ENCODE assay signal across 10 cellular contexts in the genomic region with DNA sequence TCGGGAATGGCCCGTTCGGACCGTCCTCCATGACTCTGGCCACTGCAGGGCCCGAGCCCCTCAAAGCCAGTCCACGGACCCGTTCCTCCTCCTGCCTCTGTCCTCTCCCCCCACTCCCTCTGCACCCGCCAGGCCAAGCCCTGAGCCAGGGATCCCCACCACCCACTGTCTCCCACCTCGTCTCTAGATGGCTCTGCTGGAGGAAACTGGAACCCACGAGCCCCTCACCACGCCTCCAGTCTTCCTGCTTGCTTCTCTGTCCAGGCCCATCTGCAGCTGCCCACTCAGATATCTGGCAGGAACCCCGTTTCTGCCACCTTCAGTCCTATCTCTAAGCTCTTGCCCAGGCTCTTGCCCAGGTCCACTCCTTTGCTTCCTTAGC. TPM values are rescaled to one million over a fixed set of nuclear protein-coding genes. Genes with fewer than 3 reads are reported as not detected.
A peak's percentile ranks its signal among the peaks of the same experiment; 100 is the strongest.
DNase-seq lines count a peak whose midpoint lies in the region; ATAC-seq, FAIRE-seq and TF ChIP-seq lines count a peak whose summit lies in the region.
"Had no signal": no experiment of that assay in that cellular context is flagged by ENCODE, and none has a peak within 500 bp of the region (broad histone marks: within the 10 kb centered on the region; RNA-seq: fewer than 3 reads in every experiment).

No MANE protein-coding gene starts in this region.

- H3K9ac ChIP-seq in HUES64 (ENCODE audit: low read depth, low read length) = peak overlapping the region; percentile 17; the same call in 1 of the 2 replicates
- no peak overlapping the region for H3K9ac ChIP-seq in duodenal mucosa (ENCODE audit: low read depth in 1 of 2, low read length in 2 of 2)

- no peaks in the 10 kb centered on the region for H3K9me3 Mint-ChIP-seq in natural killer cell

- intact Hi-C loops in A673 (cut with micrococcal nuclease; ENCODE audit: unreplicated experiment) (no loop called here), natural killer cell (cut with micrococcal nuclease) (no loop called here), sciatic nerve (cut with DNase I) (no loop called here)

- H3K36me3 Mint-ChIP-seq in natural killer cell = no peaks in the 10 kb centered on the region

- H3K27ac ChIP-seq in A673 (ENCODE audit: low read depth, low read length, poor library complexity, severe bottlenecking) (no peak overlapping the region), HUES64 (ENCODE audit: low read depth, low read length) (no peak overlapping the region), duodenal mucosa (ENCODE audit: low read depth, low read length) (no peak overlapping the region)
- H3K27ac ChIP-seq: tibial nerve had no signal

- ATAC-seq in natural killer cell (no peak), sciatic nerve (no peak), GM18517 (IDR thresholded peaks at IDR 0.05; ENCODE audit: unreplicated experiment) (no peak)

- CTCF ChIA-PET in A673 (lab: Charles Lee) = no interaction called here

- peaks cover 9% of the 10 kb centered on the region for H3K27me3 ChIP-seq in A673 (replicated peaks; ENCODE audit: insufficient read depth, low read depth, low read length, poor library complexity)
- H3K27me3 ChIP-seq in HUES64 (ENCODE audit: insufficient read depth, low read length) = peaks cover 66% of the 10 kb centered on the region
- H3K27me3 ChIP-seq in duodenal mucosa (ENCODE audit: control insufficient read depth in 1 of 2, insufficient read depth in 2 of 2, low read length in 2 of 2) = peaks cover 28 to 32% of the 10 kb centered on the region in 2 donors

- H3K9me3 ChIP-seq in A673 (ENCODE audit: low read depth, low read length, poor library complexity, severe bottlenecking) (no peaks in the 10 kb centered on the region), HUES64 (ENCODE audit: insufficient read depth, low read depth, low read length) (no peaks in the 10 kb centered on the region), duodenal mucosa (ENCODE audit: control insufficient read depth in 1 of 2, low read length in 2 of 2) (no peaks in the 10 kb centered on the region)
- H3K9me3 ChIP-seq: tibial nerve had no signal

- BruUV-seq in A673 (replicated peaks; lab: Mats Ljungman, UMichigan) = no TSS peak

- H3K4me1 Mint-ChIP-seq in natural killer cell = peaks cover 6 to 15% of the 10 kb centered on the region in 2 donors

- DNase-seq in A673 (ENCODE audit: low spot score) = no peak
- DNase-seq in natural killer cell = no peak
- DNase-seq in H54 (ENCODE audit: insufficient read length, low spot score) = no peak
- DNase-seq in kidney tubule cell (ENCODE audit: low spot score) = no peak
- DNase-seq in sciatic nerve (ENCODE audit: low spot score) = no peak
- DNase-seq: DMS 273 treated with DMSO at 0.1 percent for 48 hours had no signal

- H3K27ac Mint-ChIP-seq in natural killer cell = peak overlapping the region in 1 of 2 donors; percentile 70

- FAIRE-seq in H54 (lab: Jason Lieb, UNC) = no peak

- peaks cover 16 to 35% of the 10 kb centered on the region in 2 donors for H3K27me3 Mint-ChIP-seq in natural killer cell (ENCODE audit: low read depth in 2 of 2)

- WGBS in HUES64 = 47% methylated on average over 12 of the region's 12 CpGs

- H3K4me3 ChIP-seq in A673 (ENCODE audit: low read depth, low read length, poor library complexity, severe bottlenecking) = peak overlapping the region; percentile 43
- peak overlapping the region; percentile 51 for H3K4me3 ChIP-seq in HUES64 (ENCODE audit: low read length)
- H3K4me3 ChIP-seq in duodenal mucosa (ENCODE audit: low read depth in 1 of 2, low read length in 2 of 2) = peak overlapping the region; percentile 48 to 55

- TF ChIP-seq POLR2A in H54 (IDR thresholded peaks at IDR 0.05; ENCODE audit: low read depth, low read length) = no peak

- peaks cover 11% of the 10 kb centered on the region for H3K4me1 ChIP-seq in A673 (ENCODE audit: insufficient read depth, low read length, poor library complexity, severe bottlenecking)
- H3K4me1 ChIP-seq in HUES64 (ENCODE audit: insufficient read depth, low read length) = no peaks in the 10 kb centered on the region
- peaks cover 4 to 10% of the 10 kb centered on the region in 2 donors for H3K4me1 ChIP-seq in duodenal mucosa (ENCODE audit: control insufficient read depth in 1 of 2, insufficient read depth in 2 of 2, low read length in 2 of 2)

- H3K36me3 ChIP-seq in A673 (ENCODE audit: insufficient read depth, low read length, poor library complexity, severe bottlenecking) = no peaks in the 10 kb centered on the region
- no peaks in the 10 kb centered on the region for H3K36me3 ChIP-seq in HUES64 (ENCODE audit: insufficient read depth, low read length)
- H3K36me3 ChIP-seq in duodenal mucosa (ENCODE audit: control insufficient read depth in 1 of 2, insufficient read depth in 2 of 2, low read length in 2 of 2) = no peaks in the 10 kb centered on the region
- H3K36me3 ChIP-seq: tibial nerve had no signal

- POLR2A ChIA-PET in A673 (lab: Charles Lee; ENCODE audit: low non-redundant PET) = no interaction called here

- H3K4me3 Mint-ChIP-seq in natural killer cell = peak overlapping the region; percentile 77

- no peak for TF ChIP-seq CTCF in A673 (conservative IDR thresholded peaks at IDR 0.05; ENCODE audit: low read depth, low read length)
- no peak for TF ChIP-seq CTCF in natural killer cell (IDR thresholded peaks at IDR 0.05)

RNA-seq across cellular contexts. Expression of a gene that starts 24.3 kb away (rescaled TPM):
- total RNA-seq in A673 (2021) (0.13 TPM in 1 of 2 replicates, not detected in the other), natural killer cell (under 1 TPM; 0.39 to 0.45 (median 0.40) TPM), sciatic nerve (0.18 TPM)
- polyA plus RNA-seq in HUES64 (2013, experiment 1 of 2) = 0.25 TPM
- polyA plus RNA-seq in HUES64 (2013, experiment 2 of 2) = 0.63 TPM
- total RNA-seq: tibial nerve had no signal

RNA-seq across cellular contexts. Expression of a gene that starts 43.0 kb away (rescaled TPM):
- total RNA-seq in A673 (2021) = 179 and 189 TPM in 2 replicates
- polyA plus RNA-seq in HUES64 (2013, experiment 1 of 2) = 64.6 TPM
- polyA plus RNA-seq in HUES64 (2013, experiment 2 of 2) = 73.5 TPM
- total RNA-seq in natural killer cell = 10 to 100 TPM; 56.2 to 60.2 (median 58.5) TPM
- 90.4 TPM for total RNA-seq in sciatic nerve

RNA-seq across cellular contexts. Expression of a gene that starts 50.3 kb away (rescaled TPM):
- total RNA-seq in A673 (2021) (72.4 and 79.2 TPM in 2 replicates), natural killer cell (10 to 100 TPM; 29.4 to 37.6 (median 35.3) TPM), sciatic nerve (41.4 TPM)
- polyA plus RNA-seq in HUES64 (2013, experiment 1 of 2) = 40.9 TPM
- 50.8 TPM for polyA plus RNA-seq in HUES64 (2013, experiment 2 of 2)
